In genomic region chr1:2279882-2280281, GRCh38 we compare ENCODE assay signal across 14 cellular contexts. TPM values are rescaled to one million over a fixed set of nuclear protein-coding genes. Genes with fewer than 3 reads are reported as not detected.
A peak's percentile ranks its signal among the peaks of the same experiment; 100 is the strongest.
DNase-seq lines count a peak whose midpoint lies in the region; ATAC-seq, FAIRE-seq and TF ChIP-seq lines count a peak whose summit lies in the region.
"Had no signal": no experiment of that assay in that cellular context is flagged by ENCODE, and none has a peak within 500 bp of the region (broad histone marks: within the 10 kb centered on the region; RNA-seq: fewer than 3 reads in every experiment).

No MANE protein-coding gene starts in this region.

- peak overlapping the region; percentile 86 for H3K27ac ChIP-seq in HUES48 (ENCODE audit: low read depth, low read length)
- H3K27ac ChIP-seq in left lung, result peak overlapping the region; percentile 70 to 81
- H3K27ac ChIP-seq in smooth muscle cell (ENCODE audit: low read depth), result peak overlapping the region; percentile 63

- peak overlapping the region; percentile 94 for H3K27ac Mint-ChIP-seq in chondrocyte (ENCODE audit: unreplicated experiment)
- H3K27ac Mint-ChIP-seq: activated naive CD4-positive, alpha-beta T cell treated with anti-CD3 and anti-CD28 coated beads, Interleukin-2, amount 50 U/mL, for 24 hours had no signal

- H3K9me3 ChIP-seq in HUES48 (ENCODE audit: control insufficient read depth, insufficient read depth, low read length) (no peaks in the 10 kb centered on the region), left lung (no peaks in the 10 kb centered on the region), smooth muscle cell (replicated peaks; ENCODE audit: low read depth) (no peaks in the 10 kb centered on the region)
- H3K9me3 ChIP-seq: Caco-2 had no signal

- DNase-seq in chondrocyte (ENCODE audit: low spot score) (no peak), left lung (no peak), smooth muscle cell (lab: John Stamatoyannopoulos, UW; ENCODE audit: unreplicated experiment) (no peak), SKM-1 treated with dmso at 0.1 percent for 144 hours (lab: John Stamatoyannopoulos, UW; ENCODE audit: unreplicated experiment) (no peak), cerebellum (ENCODE audit: low spot score) (no peak), H54 (ENCODE audit: insufficient read length, low spot score) (no peak)
- no peak for DNase-seq in stimulated activated naive CD4-positive, alpha-beta T cell (lab: John Stamatoyannopoulos, UW)
- DNase-seq: activated CD4-positive, alpha-beta T cell treated with anti-CD3 and anti-CD28 coated beads, Interleukin-2, amount 10 ng/mL, durations not matched to agents 24 days and 14 days; Caco-2; NCI-H1048; NCI-H748 treated with DMSO at 0.1 percent for 48 hours had no signal

- H3K9ac ChIP-seq in HUES48 (ENCODE audit: low read depth, low read length), result no peak overlapping the region
- no peak overlapping the region for H3K9ac ChIP-seq in smooth muscle cell (ENCODE audit: low read depth)

- 72% methylated on average over 11 of the region's 11 CpGs for WGBS in smooth muscle cell (ENCODE audit: low lambda C conversion rate)

- H3K4me3 Mint-ChIP-seq in chondrocyte (ENCODE audit: unreplicated experiment), result no peak overlapping the region
- H3K4me3 Mint-ChIP-seq: activated CD4-positive, alpha-beta T cell treated with anti-CD3 and anti-CD28 coated beads, Interleukin-2, amount 10 ng/mL, durations not matched to agents 24 days and 14 days; activated naive CD4-positive, alpha-beta T cell treated with anti-CD3 and anti-CD28 coated beads, Interleukin-2, amount 50 U/mL, for 24 hours had no signal

- peaks cover 76% of the 10 kb centered on the region for H3K79me2 ChIP-seq in smooth muscle cell (ENCODE audit: low read depth)

- no peak overlapping the region for H3K4me3 ChIP-seq in HUES48 (ENCODE audit: low read depth, low read length)
- H3K4me3 ChIP-seq in left lung, result no peak overlapping the region
- H3K4me3 ChIP-seq in smooth muscle cell, result peak overlapping the region; percentile 9

- ATAC-seq in left lung, result peak; percentile 1

- H2AFZ ChIP-seq in smooth muscle cell (ENCODE audit: low read depth), result no peak overlapping the region

- no peaks in the 10 kb centered on the region for H3F3A ChIP-seq in smooth muscle cell (ENCODE audit: low read depth)

- FAIRE-seq in H54 (lab: Jason Lieb, UNC), result no peak
- FAIRE-seq: islet of Langerhans had no signal

- H3K36me3 ChIP-seq in HUES48 (ENCODE audit: control insufficient read depth, insufficient read depth, low read length) (peaks cover 4% of the 10 kb centered on the region), left lung (peaks cover 0 to 14% of the 10 kb centered on the region in 2 donors), smooth muscle cell (ENCODE audit: low read depth) (no peaks in the 10 kb centered on the region)

- TF ChIP-seq POLR2A in H54 (IDR thresholded peaks at IDR 0.05; ENCODE audit: low read depth, low read length), result no peak

- peaks cover 78% of the 10 kb centered on the region for H4K20me1 ChIP-seq in smooth muscle cell (ENCODE audit: low read depth)

- intact Hi-C loops in left lung (cut with DNase I), result no loop called here

- peaks cover 34% of the 10 kb centered on the region for H3K4me1 ChIP-seq in HUES48 (ENCODE audit: control insufficient read depth, insufficient read depth, low read length)
- H3K4me1 ChIP-seq in left lung, result peaks cover 50 to 60% of the 10 kb centered on the region in 2 donors
- H3K4me1 ChIP-seq in smooth muscle cell (ENCODE audit: low read depth), result peaks cover 34% of the 10 kb centered on the region

- no peaks in the 10 kb centered on the region for H3K27me3 Mint-ChIP-seq in chondrocyte (ENCODE audit: low read depth)
- H3K27me3 Mint-ChIP-seq: activated CD4-positive, alpha-beta T cell treated with anti-CD3 and anti-CD28 coated beads, Interleukin-2, amount 10 ng/mL, durations not matched to agents 24 days and 14 days; activated naive CD4-positive, alpha-beta T cell treated with anti-CD3 and anti-CD28 coated beads, Interleukin-2, amount 50 U/mL, for 24 hours had no signal

- H3K36me3 Mint-ChIP-seq in chondrocyte (ENCODE audit: low read depth), result peaks cover 3% of the 10 kb centered on the region
- H3K36me3 Mint-ChIP-seq: activated naive CD4-positive, alpha-beta T cell treated with anti-CD3 and anti-CD28 coated beads, Interleukin-2, amount 50 U/mL, for 24 hours had no signal

- TF ChIP-seq CTCF in chondrocyte (IDR thresholded peaks at IDR 0.05) (no peak), left lung (IDR thresholded peaks at IDR 0.05) (no peak), smooth muscle cell (IDR thresholded peaks at IDR 0.05; ENCODE audit: borderline replicate concordance, insufficient read depth, poor library complexity, severe bottlenecking) (no peak)

- H3K27me3 ChIP-seq in HUES48 (ENCODE audit: control insufficient read depth, insufficient read depth, low read length), result no peaks in the 10 kb centered on the region
- H3K27me3 ChIP-seq in left lung, result no peaks in the 10 kb centered on the region
- no peaks in the 10 kb centered on the region for H3K27me3 ChIP-seq in smooth muscle cell (ENCODE audit: low read depth)

- no peaks in the 10 kb centered on the region for H3K9me3 Mint-ChIP-seq in chondrocyte (ENCODE audit: low read depth)
- H3K9me3 Mint-ChIP-seq: activated CD4-positive, alpha-beta T cell treated with anti-CD3 and anti-CD28 coated beads, Interleukin-2, amount 10 ng/mL, durations not matched to agents 24 days and 14 days; activated naive CD4-positive, alpha-beta T cell treated with anti-CD3 and anti-CD28 coated beads, Interleukin-2, amount 50 U/mL, for 24 hours had no signal

- peaks cover 54% of the 10 kb centered on the region for H3K4me1 Mint-ChIP-seq in chondrocyte (ENCODE audit: low read depth)

- H3K4me2 ChIP-seq in smooth muscle cell, result peak overlapping the region; percentile 80

RNA-seq across cellular contexts. Expression of gene SKI, which starts 51.8 kb away (rescaled TPM):
- 112 to 135 TPM (median 116 TPM) in 3 replicates for total RNA-seq in chondrocyte
- total RNA-seq in left lung, result 10 to 100 TPM; 75.8 to 89.0 TPM
- total RNA-seq in smooth muscle cell, result 14.4 and 19.6 TPM in 2 replicates
- polyA plus RNA-seq in smooth muscle cell, result 4.2 and 6.8 TPM in 2 replicates
- 23.4 TPM for total RNA-seq in cerebellum
